In genomic region chr4:41512139-41512538, GRCh38 we compare ENCODE assay signal across 13 cellular contexts. TPM values are rescaled to one million over a fixed set of nuclear protein-coding genes. Genes with fewer than 3 reads are reported as not detected.
"Had no signal": no experiment of that assay in that cellular context is flagged by ENCODE, and none has a peak within 500 bp of the region (broad histone marks: within the 10 kb centered on the region; RNA-seq: fewer than 3 reads in every experiment).

No MANE protein-coding gene starts in this region.

- DNase-seq: activated CD4-positive, alpha-beta T cell treated with anti-CD3 and anti-CD28 coated beads, Interleukin-2, amount 50 U/mL, for 48 hours; activated CD4-positive, CD25-positive, alpha-beta regulatory T cell treated with anti-CD3 and anti-CD28 coated beads, Interleukin-2, amount 50 U/mL, for 72 hours; activated effector memory CD4-positive, alpha-beta T cell treated with anti-CD3 and anti-CD28 coated beads, Interleukin-2, amount 50 U/mL, for 16 hours; activated T-cell treated with anti-CD3 and anti-CD28 coated beads, Interleukin-2, amount 50 U/mL, for 4 hours; amygdala; dermis blood vessel endothelial cell; endodermal cell; naive B cell; posterior cingulate gyrus; small intestine; T-helper 2 cell; tibial artery had no signal

RNA-seq across cellular contexts. Expression of gene LIMCH1, which starts 25.8 kb away (rescaled TPM):
- total RNA-seq: activated naive CD4-positive, alpha-beta T cell treated with anti-CD3 and anti-CD28 coated beads, Interleukin-2, amount 50 U/mL, for 72 hours had no signal
